Comparison of ENCODE assay signal across 9 cellular contexts in the genomic region with DNA sequence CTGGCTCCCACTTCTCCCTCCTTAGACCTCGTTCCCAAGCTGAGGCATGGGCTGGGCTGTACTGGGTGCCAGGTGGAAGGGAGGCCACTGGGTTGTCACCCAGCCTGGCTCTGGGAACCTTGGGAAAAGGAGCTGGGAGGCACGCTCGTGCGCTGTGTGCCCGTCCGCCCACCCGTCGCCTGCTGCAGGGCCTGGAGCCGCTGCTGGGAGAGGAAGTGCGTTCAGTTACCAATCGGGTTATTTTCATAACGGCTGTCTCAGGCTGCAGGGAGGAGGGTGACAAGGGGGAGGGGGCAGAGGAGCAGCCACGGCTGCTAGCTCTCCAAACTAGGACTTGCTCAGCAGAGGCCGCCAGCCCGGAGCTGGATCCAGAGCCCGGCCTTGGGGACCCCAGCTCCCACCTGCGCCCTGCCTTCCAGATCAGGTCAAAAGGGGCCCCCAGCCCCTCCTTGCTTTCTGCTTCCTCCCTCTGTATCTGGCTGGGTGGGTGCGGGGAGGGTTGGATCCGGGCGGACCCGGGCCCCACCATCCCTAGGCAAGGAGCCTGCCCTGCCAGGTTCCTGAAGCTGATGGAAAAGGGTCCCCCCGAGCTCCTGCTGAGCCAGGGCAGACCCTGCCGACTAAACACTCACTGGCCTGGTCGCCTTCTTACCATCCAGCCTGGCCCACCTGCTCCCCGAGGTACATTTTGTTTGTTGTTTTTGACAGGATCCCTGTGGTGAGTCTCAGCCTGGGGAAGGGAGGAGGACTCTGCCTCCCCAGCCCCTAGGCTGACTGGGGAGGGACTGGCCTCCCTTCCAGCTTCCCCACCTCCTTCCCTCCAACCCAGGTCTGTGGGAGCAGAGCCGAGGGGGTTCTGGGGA. TPM values are rescaled to one million over a fixed set of nuclear protein-coding genes. Genes with fewer than 3 reads are reported as not detected.
DNase-seq lines count a peak whose midpoint lies in the region; ATAC-seq, FAIRE-seq and TF ChIP-seq lines count a peak whose summit lies in the region.
"Had no signal": no experiment of that assay in that cellular context is flagged by ENCODE, and none has a peak within 500 bp of the region (broad histone marks: within the 10 kb centered on the region; RNA-seq: fewer than 3 reads in every experiment).

No MANE protein-coding gene starts in this region.

- H3K36me3 ChIP-seq in HEK293 (ENCODE audit: control insufficient read depth in 2 of 2, insufficient read depth in 1 of 2, low read length in 2 of 2), result peaks cover 0 to 6% of the 10 kb centered on the region in 2 experiments; a peak in 1 of 3 replicates
- peaks cover 0 to under 1% of the 10 kb centered on the region in 2 experiments for H3K36me3 ChIP-seq in endothelial cell of umbilical vein (ENCODE audit: control insufficient read depth in 2 of 2, extremely low read depth in 1 of 2, insufficient read depth in 2 of 2, low read length in 2 of 2)
- H3K36me3 ChIP-seq in neural cell (ENCODE audit: insufficient read depth, low read length), result no peaks in the 10 kb centered on the region
- H3K36me3 ChIP-seq in upper lobe of right lung, result no peaks in the 10 kb centered on the region

- H3K27me3 ChIP-seq in endothelial cell of umbilical vein (ENCODE audit: control insufficient read depth in 2 of 2, insufficient read depth in 2 of 2, low read length in 2 of 2), result no peaks in the 10 kb centered on the region
- H3K27me3 ChIP-seq in neural cell (ENCODE audit: insufficient read depth, low read depth, low read length), result no peaks in the 10 kb centered on the region
- no peaks in the 10 kb centered on the region for H3K27me3 ChIP-seq in upper lobe of right lung

- H2AFZ ChIP-seq in endothelial cell of umbilical vein (ENCODE audit: low read depth, low read length) (no peak overlapping the region), neural cell (ENCODE audit: low read depth, low read length) (no peak overlapping the region)

- no peak for TF ChIP-seq RAD21 in neural cell (conservative IDR thresholded peaks at IDR 0.05)

- POLR2A ChIA-PET in HEK293 (lab: Yijun Ruan, JAX) (interaction anchor here (1.0 to 1.1 kb wide), 2 partner anchors 10 to 122 kb away, joined by 3 to 4 read pairs; no protein-coding TSS in a partner anchor), endothelial cell of umbilical vein (lab: Charles Lee) (interaction anchor here (0.7 kb wide), 1 partner anchor 124 kb away, joined by 3 read pairs; no protein-coding TSS in a partner anchor)

- peak overlapping the region; percentile 21 for H3K4me2 ChIP-seq in endothelial cell of umbilical vein (ENCODE audit: insufficient read depth, low read length)
- no peak overlapping the region for H3K4me2 ChIP-seq in neural cell (ENCODE audit: low read length)

- TF ChIP-seq POLR2A in endothelial cell of umbilical vein (IDR thresholded peaks at IDR 0.05; ENCODE audit: low read depth, low read length), result no peak

- H3K27ac ChIP-seq in HEK293 (ENCODE audit: extremely low read depth, low read depth, low read length) (no peak overlapping the region; the same call in 1 of the 2 replicates), endothelial cell of umbilical vein (ENCODE audit: insufficient read depth, low read depth, low read length) (peak overlapping the region; percentile 80), neural cell (ENCODE audit: low read length) (no peak overlapping the region), upper lobe of right lung (peak overlapping the region; percentile 86)

- H4K20me1 ChIP-seq in endothelial cell of umbilical vein (replicated peaks; ENCODE audit: control insufficient read depth, extremely low read depth, insufficient read depth, low read length) (peaks cover 1% of the 10 kb centered on the region), neural cell (ENCODE audit: insufficient read depth) (no peaks in the 10 kb centered on the region)

- dilution Hi-C loops in endothelial cell of umbilical vein (cut with MboI; ENCODE audit: extremely low pct_ligation_motif_present, low sequenced_read_pairs), result no loop called here

- intact Hi-C loops in endothelial cell of umbilical vein (cut with micrococcal nuclease), result no loop called here
- intact Hi-C loops in upper lobe of right lung (cut with DNase I), result no loop called here

- H3K9ac ChIP-seq in endothelial cell of umbilical vein (replicated peaks; ENCODE audit: extremely low read depth, insufficient read depth, low read length), result peak overlapping the region; percentile 53
- H3K9ac ChIP-seq in neural cell (ENCODE audit: low read length), result peak overlapping the region; percentile 39

- peak; percentile 79 for ATAC-seq in upper lobe of right lung

- no peaks in the 10 kb centered on the region for H3K9me3 ChIP-seq in HEK293 (ENCODE audit: control insufficient read depth, insufficient read depth, low read depth, low read length)
- H3K9me3 ChIP-seq in endothelial cell of umbilical vein (replicated peaks; ENCODE audit: control insufficient read depth, insufficient read depth, low read length), result no peaks in the 10 kb centered on the region
- H3K9me3 ChIP-seq in neural cell (ENCODE audit: low read length), result no peaks in the 10 kb centered on the region
- no peaks in the 10 kb centered on the region for H3K9me3 ChIP-seq in upper lobe of right lung

- DNase-seq in GM12865 (ENCODE audit: low read depth), result peak; percentile 88
- DNase-seq in NCI-H1694 (lab: John Stamatoyannopoulos, UW), result peak; percentile 45
- peak; percentile 51 to 55 for DNase-seq in activated CD4-positive, alpha-beta T cell treated with anti-CD3 and anti-CD28 coated beads, Interleukin-2, amount 50 U/mL, for 4 hours
- DNase-seq in endothelial cell of umbilical vein (ENCODE audit: low read depth, low spot score), result peak; percentile 62
- peak; percentile 88 for DNase-seq in upper lobe of right lung
- no peak for DNase-seq in kidney tubule cell (ENCODE audit: low spot score)

- no peaks in the 10 kb centered on the region for H3F3A ChIP-seq in neural cell (ENCODE audit: insufficient read depth, low read length, poor library complexity, severe bottlenecking)

- H3K4me1 ChIP-seq in HEK293 (ENCODE audit: control insufficient read depth, insufficient read depth, low read length) (peaks cover 9% of the 10 kb centered on the region), endothelial cell of umbilical vein (ENCODE audit: control insufficient read depth, extremely low read depth, insufficient read depth, low read length) (peaks cover 34% of the 10 kb centered on the region), upper lobe of right lung (peaks cover 47% of the 10 kb centered on the region)

- H3K9me1 ChIP-seq in endothelial cell of umbilical vein (replicated peaks; ENCODE audit: control insufficient read depth, extremely low read depth, insufficient read depth, low read length), result no peaks in the 10 kb centered on the region

- peak; percentile 82 for FAIRE-seq in endothelial cell of umbilical vein (lab: Jason Lieb, UNC)
- FAIRE-seq: TTC549 had no signal

- CTCF ChIA-PET in HEK293 (lab: Yijun Ruan, JAX), result interaction anchor here (0.5 to 3.3 kb wide), 8 partner anchors 9 to 122 kb away, joined by 3 to 23 read pairs (median 3); partner anchors contain the start of gene CHRM4
- CTCF ChIA-PET in endothelial cell of umbilical vein (lab: Charles Lee), result interaction anchor here (1.1 to 11.6 kb wide), 5 partner anchors 9 to 46 kb away, joined by 3 to 200 read pairs (median 4); partner anchors contain the start of genes CHRM4 and DGKZ

- peak overlapping the region; percentile 44 for H3K4me3 ChIP-seq in GM12865 (ENCODE audit: low read depth, low read length)
- no peak overlapping the region for H3K4me3 ChIP-seq in HEK293 (ENCODE audit: low read depth, low read length)
- H3K4me3 ChIP-seq in endothelial cell of umbilical vein (replicated peaks in 1 of 3; ENCODE audit: insufficient read depth in 1 of 3, low read depth in 1 of 3, low read length in 3 of 3), result no peak overlapping the region
- peak overlapping the region; percentile 21 for H3K4me3 ChIP-seq in neural cell (ENCODE audit: low read length)
- H3K4me3 ChIP-seq in upper lobe of right lung, result peak overlapping the region; percentile 36

- H3K9me2 ChIP-seq in neural cell (ENCODE audit: insufficient read depth, low read length), result no peaks in the 10 kb centered on the region

- no peak for TF ChIP-seq EP300 in neural cell (conservative IDR thresholded peaks at IDR 0.05; ENCODE audit: poor library complexity, severe bottlenecking)

- H3K79me2 ChIP-seq in endothelial cell of umbilical vein (ENCODE audit: control insufficient read depth, insufficient read depth, low read length) (peaks cover 49% of the 10 kb centered on the region), neural cell (replicated peaks; ENCODE audit: insufficient read depth, low read length) (peaks cover 3% of the 10 kb centered on the region)

- TF ChIP-seq CTCF in GM12865 (IDR thresholded peaks at IDR 0.05; ENCODE audit: insufficient read depth, low read depth, low read length, missing control alignments) (no peak), HEK293 (tag by site-specific recombination; IDR thresholded peaks at IDR 0.05) (no peak), endothelial cell of umbilical vein (IDR thresholded peaks at IDR 0.05; ENCODE audit: extremely low read depth in 1 of 2, insufficient read depth in 1 of 2, low read depth in 1 of 2, low read length in 2 of 2) (no peak), neural cell (IDR thresholded peaks at IDR 0.05; ENCODE audit: poor library complexity, severe bottlenecking) (no peak), upper lobe of right lung (IDR thresholded peaks at IDR 0.05) (no peak)

- BruUV-seq in endothelial cell of umbilical vein (replicated peaks; lab: Mats Ljungman, UMichigan), result no TSS peak

RNA-seq across cellular contexts. Expression of gene DGKZ, which starts 14.3 kb away (rescaled TPM):
- total RNA-seq in endothelial cell of umbilical vein, result 87.1 and 88.8 TPM in 2 replicates
- 127 and 170 TPM in 2 replicates for polyA plus RNA-seq in endothelial cell of umbilical vein
- 69.0 and 76.0 TPM in 2 replicates for polyA plus RNA-seq in endothelial cell of umbilical vein (2011; cell fraction: cytosol; rRNA removed)
- 204 and 251 TPM in 2 replicates for polyA plus RNA-seq in endothelial cell of umbilical vein (2011; cell fraction: nucleus; rRNA removed)
- polyA plus RNA-seq in endothelial cell of umbilical vein (2012), result 59.6 and 63.6 TPM in 2 replicates
- polyA minus RNA-seq in endothelial cell of umbilical vein, result 55.0 and 79.1 TPM in 2 replicates
- polyA minus RNA-seq in endothelial cell of umbilical vein (2011; cell fraction: cytosol; rRNA and poly(A)+ RNA removed), result 71.7 TPM
- 47.8 and 91.7 TPM in 2 replicates for polyA minus RNA-seq in endothelial cell of umbilical vein (2011; cell fraction: nucleus; rRNA and poly(A)+ RNA removed)
- polyA plus RNA-seq in neural cell, result 55.7 and 91.0 TPM in 2 replicates
- polyA minus RNA-seq in neural cell, result 62.5 and 66.7 TPM in 2 replicates
- 50.4 TPM for total RNA-seq in upper lobe of right lung

RNA-seq across cellular contexts. Expression of gene MDK, which starts 20.0 kb away (rescaled TPM):
- total RNA-seq in endothelial cell of umbilical vein (331 and 336 TPM in 2 replicates), upper lobe of right lung (24.7 TPM)
- polyA plus RNA-seq in endothelial cell of umbilical vein (893 and 985 TPM in 2 replicates), neural cell (90.3 and 120 TPM in 2 replicates)
- polyA plus RNA-seq in endothelial cell of umbilical vein (2011; cell fraction: cytosol; rRNA removed), result 1,084 and 1,357 TPM in 2 replicates
- polyA plus RNA-seq in endothelial cell of umbilical vein (2011; cell fraction: nucleus; rRNA removed), result 265 and 313 TPM in 2 replicates
- 568 and 909 TPM in 2 replicates for polyA plus RNA-seq in endothelial cell of umbilical vein (2012)
- polyA minus RNA-seq in endothelial cell of umbilical vein (140 and 146 TPM in 2 replicates), neural cell (34.3 and 38.1 TPM in 2 replicates)
- polyA minus RNA-seq in endothelial cell of umbilical vein (2011; cell fraction: cytosol; rRNA and poly(A)+ RNA removed), result not detected
- 15.5 and 33.7 TPM in 2 replicates for polyA minus RNA-seq in endothelial cell of umbilical vein (2011; cell fraction: nucleus; rRNA and poly(A)+ RNA removed)

RNA-seq across cellular contexts. Expression of gene CHRM4, which starts 30.1 kb away (rescaled TPM):
- total RNA-seq in endothelial cell of umbilical vein (0.22 TPM in 1 of 2 replicates, not detected in the other), upper lobe of right lung (0.35 TPM)
- polyA plus RNA-seq in endothelial cell of umbilical vein (0.04 and 0.13 TPM in 2 replicates), neural cell (8.2 and 11.6 TPM in 2 replicates)
- 0.05 and 0.13 TPM in 2 replicates for polyA plus RNA-seq in endothelial cell of umbilical vein (2011; cell fraction: cytosol; rRNA removed)
- 0.29 and 0.38 TPM in 2 replicates for polyA plus RNA-seq in endothelial cell of umbilical vein (2011; cell fraction: nucleus; rRNA removed)
- 0.21 and 0.27 TPM in 2 replicates for polyA plus RNA-seq in endothelial cell of umbilical vein (2012)
- polyA minus RNA-seq in endothelial cell of umbilical vein (0.19 TPM in 1 of 2 replicates, not detected in the other), neural cell (18.4 and 24.1 TPM in 2 replicates)
- not detected for polyA minus RNA-seq in endothelial cell of umbilical vein (2011; cell fraction: cytosol; rRNA and poly(A)+ RNA removed)
- polyA minus RNA-seq in endothelial cell of umbilical vein (2011; cell fraction: nucleus; rRNA and poly(A)+ RNA removed), result 0.58 TPM in 1 of 2 replicates, not detected in the other

Comparison
In these comparisons a context has a peak if more than half of its experiments do, and no peak if none do; other contexts are left out.
1. H3K4me3 ChIP-seq: peak in GM12865 (single experiment), neural cell (single experiment) and upper lobe of right lung (single experiment); none in HEK293 (single experiment) and endothelial cell of umbilical vein (0 of 3).
2. H3K27ac ChIP-seq: peak in endothelial cell of umbilical vein (single experiment) and upper lobe of right lung (single experiment); none in HEK293 (single experiment) and neural cell (single experiment).
3. RNA of gene MDK, which starts 20.0 kb away (total RNA-seq): 331 to 336 TPM in endothelial cell of umbilical vein; 24.7 TPM in upper lobe of right lung (single experiment); every median in the first group is over 10 times any median in the second.